In the genomic region with DNA sequence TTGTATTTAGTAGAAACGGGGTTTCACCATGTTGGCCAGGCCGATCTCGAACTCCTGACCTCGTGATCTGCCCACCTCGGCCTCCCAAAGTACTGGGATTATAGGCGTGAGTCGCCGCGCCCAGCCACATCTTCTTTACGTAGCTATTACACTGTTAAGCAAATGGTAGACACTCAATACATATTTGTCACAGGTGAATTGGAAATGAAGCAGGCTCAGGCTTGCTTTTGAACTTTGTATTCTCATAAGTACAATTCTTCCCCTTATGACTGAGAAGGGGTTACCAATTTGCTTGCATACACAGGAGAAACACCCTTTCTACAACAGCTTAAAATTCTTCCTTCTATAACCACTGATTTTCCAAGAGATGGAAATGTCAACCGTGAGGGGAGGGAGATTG, we compare ENCODE assay signal across 27 cellular contexts. TPM values are rescaled to one million over a fixed set of nuclear protein-coding genes. Genes with fewer than 3 reads are reported as not detected.
DNase-seq lines count a peak whose midpoint lies in the region; ATAC-seq and TF ChIP-seq lines count a peak whose summit lies in the region.
"Had no signal": no experiment of that assay in that cellular context is flagged by ENCODE, and none has a peak within 500 bp of the region (broad histone marks: within the 10 kb centered on the region; RNA-seq: fewer than 3 reads in every experiment).

No MANE protein-coding gene starts in this region.

- POLR2A ChIA-PET in AG04450 (lab: Yijun Ruan, JAX) = no interaction called here
- POLR2A ChIA-PET in activated CD4-positive, alpha-beta T cell treated with anti-CD3 and anti-CD28 coated beads for 36 hours (lab: Charles Lee) = no interaction called here

- H3K9ac ChIP-seq in adipocyte (ENCODE audit: low read length) = peak overlapping the region; percentile 69
- H3K9ac ChIP-seq: BLaER1 treated with 17β-estradiol and CSF1 and Interleukin-3, amounts not matched to agents 10 nM and 100 nM had no signal

- H3K4me3 ChIP-seq in AG04450 (ENCODE audit: low read depth, low read length) (no peak overlapping the region), adipocyte (ENCODE audit: low read length) (peak overlapping the region; percentile 81), esophagus squamous epithelium (no peak overlapping the region), sigmoid colon (no peak overlapping the region)
- H3K4me3 ChIP-seq: BLaER1 treated with 17β-estradiol and CSF1 and Interleukin-3, amounts not matched to agents 10 nM and 100 nM; colonic mucosa; K562; lung had no signal

- H3K36me3 ChIP-seq in adipocyte (ENCODE audit: control insufficient read depth, insufficient read depth, low read length, severe bottlenecking) = no peaks in the 10 kb centered on the region
- H3K36me3 ChIP-seq in esophagus squamous epithelium = no peaks in the 10 kb centered on the region
- no peaks in the 10 kb centered on the region for H3K36me3 ChIP-seq in sigmoid colon
- H3K36me3 ChIP-seq: BLaER1 treated with 17β-estradiol and CSF1 and Interleukin-3, amounts not matched to agents 10 nM and 100 nM; colonic mucosa had no signal

- no peak for TF ChIP-seq CTCF in AG04450 (IDR thresholded peaks at IDR 0.05; ENCODE audit: low read depth, low read length)
- TF ChIP-seq CTCF in esophagus squamous epithelium (IDR thresholded peaks at IDR 0.05) = no peak
- no peak for TF ChIP-seq CTCF in sigmoid colon (IDR thresholded peaks at IDR 0.05)
- no peak for TF ChIP-seq CTCF in GM20000 (IDR thresholded peaks at IDR 0.05; ENCODE audit: extremely low read depth, missing control alignments)

- CTCF ChIA-PET in AG04450 (lab: Charles Lee) = interaction anchor here (1.8 to 2.1 kb wide), 2 partner anchors 12 to 28 kb away, joined by 5 to 7 read pairs; no protein-coding TSS in a partner anchor
- CTCF ChIA-PET in activated CD4-positive, alpha-beta T cell treated with anti-CD3 and anti-CD28 coated beads for 36 hours (lab: Charles Lee) = no interaction called here

- H3K27me3 Mint-ChIP-seq in activated CD4-positive, alpha-beta T cell treated with anti-CD3 and anti-CD28 coated beads for 36 hours = peaks cover 13% of the 10 kb centered on the region

- H3K4me3 Mint-ChIP-seq in activated CD4-positive, alpha-beta T cell treated with anti-CD3 and anti-CD28 coated beads for 36 hours = no peak overlapping the region
- H3K4me3 Mint-ChIP-seq: activated naive CD8-positive, alpha-beta T cell treated with anti-CD3 and anti-CD28 coated beads for 36 hours; stimulated activated naive CD8-positive, alpha-beta T cell treated with anti-CD3 and anti-CD28 coated beads, Interleukin-15, amount 100 ng/mL, for 72 hours; WTC11 had no signal

- no peaks in the 10 kb centered on the region for H3K9me3 Mint-ChIP-seq in activated CD4-positive, alpha-beta T cell treated with anti-CD3 and anti-CD28 coated beads for 36 hours (ENCODE audit: low read depth)
- H3K9me3 Mint-ChIP-seq: activated naive CD8-positive, alpha-beta T cell treated with anti-CD3 and anti-CD28 coated beads for 36 hours; stimulated activated naive CD8-positive, alpha-beta T cell treated with anti-CD3 and anti-CD28 coated beads, Interleukin-15, amount 100 ng/mL, for 72 hours; WTC11 had no signal

- TF ChIP-seq POLR2A in esophagus squamous epithelium (IDR thresholded peaks at IDR 0.05) (no peak), sigmoid colon (IDR thresholded peaks at IDR 0.05) (no peak)

- no peak overlapping the region for H3K27ac Mint-ChIP-seq in activated CD4-positive, alpha-beta T cell treated with anti-CD3 and anti-CD28 coated beads for 36 hours
- H3K27ac Mint-ChIP-seq: activated naive CD8-positive, alpha-beta T cell treated with anti-CD3 and anti-CD28 coated beads for 36 hours; stimulated activated naive CD8-positive, alpha-beta T cell treated with anti-CD3 and anti-CD28 coated beads, Interleukin-15, amount 100 ng/mL, for 72 hours; WTC11 had no signal

- no peaks in the 10 kb centered on the region for H3K36me3 Mint-ChIP-seq in activated CD4-positive, alpha-beta T cell treated with anti-CD3 and anti-CD28 coated beads for 36 hours (ENCODE audit: low read depth)
- H3K36me3 Mint-ChIP-seq: activated naive CD8-positive, alpha-beta T cell treated with anti-CD3 and anti-CD28 coated beads for 36 hours; brain; WTC11 had no signal

- ATAC-seq in activated CD4-positive, alpha-beta T cell treated with anti-CD3 and anti-CD28 coated beads for 36 hours = no peak
- no peak for ATAC-seq in HG03432 (IDR thresholded peaks at IDR 0.05; ENCODE audit: unreplicated experiment)
- ATAC-seq: K562; stimulated activated naive CD8-positive, alpha-beta T cell treated with anti-CD3 and anti-CD28 coated beads, Interleukin-15, amount 100 ng/mL, for 72 hours; WTC11 had no signal

- intact Hi-C loops in esophagus squamous epithelium (cut with DNase I) = no loop called here
- intact Hi-C loops in sigmoid colon (cut with DNase I) = no loop called here
- intact Hi-C loops in activated CD4-positive, alpha-beta T cell treated with anti-CD3 and anti-CD28 coated beads for 36 hours (cut with DNase I, micrococcal nuclease) = no loop called here

- 22 to 75% methylated on average over 10 to 11 of the region's 11 CpGs for WGBS in esophagus squamous epithelium, 2 donors
- 88 to 93% methylated on average over 11 of the region's 11 CpGs for WGBS in sigmoid colon, 2 donors

- H3K27ac ChIP-seq in AG04450 (ENCODE audit: low read depth, low read length) (peak overlapping the region; percentile 94), esophagus squamous epithelium (peak overlapping the region; percentile 78 to 89 (median 80)), sigmoid colon (peak overlapping the region in 3 of 4 donors; percentile 39 to 61 (median 49))
- H3K27ac ChIP-seq: BLaER1 treated with 17β-estradiol and CSF1 and Interleukin-3, amounts not matched to agents 10 nM and 100 nM; colonic mucosa had no signal

- DNase-seq in AG04450 (ENCODE audit: low read depth, low spot score) = no peak
- no peak for DNase-seq in adipocyte (ENCODE audit: low read depth)
- no peak for DNase-seq in esophagus squamous epithelium (lab: John Stamatoyannopoulos, UW)
- no peak for DNase-seq in sigmoid colon
- no peak for DNase-seq in activated CD4-positive, alpha-beta T cell treated with anti-CD3 and anti-CD28 coated beads for 36 hours
- DNase-seq in GM20000 (ENCODE audit: low spot score) = no peak
- no peak for DNase-seq in GM19238 (ENCODE audit: insufficient read length, low spot score)
- DNase-seq: activated CD4-positive, alpha-beta T cell treated with anti-CD3 and anti-CD28 coated beads, Interleukin-2, amount 50 U/mL, for 4 hours; activated CD8-positive, alpha-beta memory T cell treated with anti-CD3 and anti-CD28 coated beads, Interleukin-2, amount 50 U/mL, for 48 hours; activated naive CD8-positive, alpha-beta T cell treated with anti-CD3 and anti-CD28 coated beads for 36 hours; colonic mucosa; H7; MM.1S; NCI-H1436 treated with DMSO at 0.1 percent for 48 hours; NCI-H524 treated with DMSO at 0.1 percent for 48 hours; occipital lobe; retina; stimulated activated naive CD8-positive, alpha-beta T cell treated with anti-CD3 and anti-CD28 coated beads, Interleukin-15, amount 100 ng/mL, for 72 hours had no signal

- TF ChIP-seq EP300 in sigmoid colon (IDR thresholded peaks at IDR 0.05) = no peak

- H3K4me1 ChIP-seq in adipocyte (ENCODE audit: control insufficient read depth, insufficient read depth, low read length) (peaks cover 30% of the 10 kb centered on the region), esophagus squamous epithelium (peaks cover 0 to 35% (median 10%) of the 10 kb centered on the region in 3 donors), sigmoid colon (peaks cover 0 to 11% (median 5%) of the 10 kb centered on the region in 4 donors)
- H3K4me1 ChIP-seq: colonic mucosa had no signal

- no peaks in the 10 kb centered on the region for H3K27me3 ChIP-seq in AG04450 (ENCODE audit: control insufficient read depth, insufficient read depth, low read length)
- H3K27me3 ChIP-seq in adipocyte (replicated peaks; ENCODE audit: control insufficient read depth, insufficient read depth, low read length) = peaks cover 9% of the 10 kb centered on the region
- no peaks in the 10 kb centered on the region for H3K27me3 ChIP-seq in esophagus squamous epithelium
- no peaks in the 10 kb centered on the region for H3K27me3 ChIP-seq in sigmoid colon
- H3K27me3 ChIP-seq: colonic mucosa had no signal

- no peaks in the 10 kb centered on the region for H3K4me1 Mint-ChIP-seq in activated CD4-positive, alpha-beta T cell treated with anti-CD3 and anti-CD28 coated beads for 36 hours
- H3K4me1 Mint-ChIP-seq: activated naive CD8-positive, alpha-beta T cell treated with anti-CD3 and anti-CD28 coated beads for 36 hours; stimulated activated naive CD8-positive, alpha-beta T cell treated with anti-CD3 and anti-CD28 coated beads, Interleukin-15, amount 100 ng/mL, for 72 hours had no signal

- H3K9me3 ChIP-seq in AG04450 (ENCODE audit: control insufficient read depth, insufficient read depth, low read length) (no peaks in the 10 kb centered on the region), adipocyte (ENCODE audit: control insufficient read depth, low read length) (no peaks in the 10 kb centered on the region), esophagus squamous epithelium (no peaks in the 10 kb centered on the region), sigmoid colon (no peaks in the 10 kb centered on the region)
- H3K9me3 ChIP-seq: BLaER1 treated with 17β-estradiol and CSF1 and Interleukin-3, amounts not matched to agents 10 nM and 100 nM; colonic mucosa had no signal

RNA-seq across cellular contexts. Expression of gene SRPX2, which starts 0.8 kb away (rescaled TPM):
- polyA plus RNA-seq in AG04450 (2011; rRNA removed) = 87.1 and 92.9 TPM in 2 replicates
- 49.2 and 73.1 TPM in 2 replicates for polyA minus RNA-seq in AG04450 (2011; rRNA and poly(A)+ RNA removed)
- total RNA-seq in esophagus squamous epithelium = 10 to 100 TPM; 22.6 to 38.4 (median 25.6) TPM
- 10 to 100 TPM; 18.7 to 59.8 (median 25.9) TPM for total RNA-seq in sigmoid colon
- 10 to 100 TPM in 1 of 3 donors, 1 to 10 TPM in 2; 2.5 to 12.0 (median 4.8) TPM for polyA plus RNA-seq in sigmoid colon
- total RNA-seq in activated CD4-positive, alpha-beta T cell treated with anti-CD3 and anti-CD28 coated beads for 36 hours = not detected
- total RNA-seq: activated naive CD8-positive, alpha-beta T cell treated with anti-CD3 and anti-CD28 coated beads for 36 hours had no signal

RNA-seq across cellular contexts. Expression of gene TSPAN6, which starts 6.6 kb away (rescaled TPM):
- 38.4 and 49.1 TPM in 2 replicates for polyA plus RNA-seq in AG04450 (2011; rRNA removed)
- 11.9 and 19.9 TPM in 2 replicates for polyA minus RNA-seq in AG04450 (2011; rRNA and poly(A)+ RNA removed)
- total RNA-seq in esophagus squamous epithelium = 10 to 100 TPM; 27.1 to 72.1 (median 37.7) TPM
- total RNA-seq in sigmoid colon = 10 to 100 TPM in 2 of 4 donors, 1 to 10 TPM in 2; 7.5 to 16.3 (median 9.4) TPM
- 10 to 100 TPM; 31.2 to 57.1 (median 34.2) TPM for polyA plus RNA-seq in sigmoid colon
- total RNA-seq in activated CD4-positive, alpha-beta T cell treated with anti-CD3 and anti-CD28 coated beads for 36 hours = under 1 TPM; 0.41 to 0.47 TPM

RNA-seq across cellular contexts. Expression of gene TNMD, which starts 58.5 kb away (rescaled TPM):
- polyA plus RNA-seq in AG04450 (2011; rRNA removed) = not detected in 2 replicates
- not detected in 2 replicates for polyA minus RNA-seq in AG04450 (2011; rRNA and poly(A)+ RNA removed)
- not detected for total RNA-seq in esophagus squamous epithelium
- not detected for total RNA-seq in sigmoid colon
- polyA plus RNA-seq in sigmoid colon = 1 to 10 TPM in 1 of 3 donors, under 1 TPM in 1, not detected in 1; 0.38 to 1.8 TPM
- not detected for total RNA-seq in activated CD4-positive, alpha-beta T cell treated with anti-CD3 and anti-CD28 coated beads for 36 hours
- total RNA-seq: activated naive CD8-positive, alpha-beta T cell treated with anti-CD3 and anti-CD28 coated beads for 36 hours; Daoy; K562; lung; myocyte; occipital lobe; RPMI7951 had no signal
- polyA plus RNA-seq: K562, lung had no signal

Comparison
In these comparisons a context has a peak if more than half of its experiments do, and no peak if none do; other contexts are left out.
1. RNA of gene SRPX2, which starts 0.8 kb away (total RNA-seq): 18.7 to 59.8 TPM in sigmoid colon and 22.6 to 38.4 TPM in esophagus squamous epithelium; not detected in activated CD4-positive, alpha-beta T cell treated with anti-CD3 and anti-CD28 coated beads for 36 hours; every median in the first group is over 10 times any median in the second.
2. RNA of gene TSPAN6, which starts 6.6 kb away (total RNA-seq): 27.1 to 72.1 TPM in esophagus squamous epithelium and 7.5 to 16.3 TPM in sigmoid colon; 0.41 to 0.47 TPM in activated CD4-positive, alpha-beta T cell treated with anti-CD3 and anti-CD28 coated beads for 36 hours; every median in the first group is over 4 times any median in the second.
3. Peak in every context shown above with its lines, with median percentiles within 50 percentile points of each other: H3K27ac ChIP-seq.